8 cellular contexts compared by ENCODE assay signal in genomic region chr10:60942604-60943269, GRCh38. TPM values are rescaled to one million over a fixed set of nuclear protein-coding genes. Genes with fewer than 3 reads are reported as not detected.
A peak's percentile ranks its signal among the peaks of the same experiment; 100 is the strongest.
DNase-seq lines count a peak whose midpoint lies in the region; ATAC-seq and TF ChIP-seq lines count a peak whose summit lies in the region.

No MANE protein-coding gene starts in this region.

- DNase-seq in NCI-H1417 (lab: John Stamatoyannopoulos, UW): peak in 2 of 3 experiments; percentile 16 to 56
- no peak for DNase-seq in NCI-H1417 treated with DMSO at 0.1 percent for 48 hours (lab: John Stamatoyannopoulos, UW)
- peak; percentile 18 to 31 for DNase-seq in HAP-1 (ENCODE audit: low spot score in 2 of 2)
- peak; percentile 82 for DNase-seq in OCI-M1 (lab: John Stamatoyannopoulos, UW)
- DNase-seq in central memory CD8-positive, alpha-beta T cell (ENCODE audit: low spot score in 2 of 2): no peak
- DNase-seq in left lobe of liver (ENCODE audit: low spot score): peak; percentile 52
- DNase-seq in stimulated activated naive CD8-positive, alpha-beta T cell treated with anti-CD3 and anti-CD28 coated beads, Interleukin-15, amount 100 ng/mL, for 72 hours: peak; percentile 4 to 46
- no peak for DNase-seq in OCI-LY7 (ENCODE audit: low spot score)

- H3K4me1 ChIP-seq in HAP-1 (peaks cover 6% of the 10 kb centered on the region), OCI-LY7 (ENCODE audit: insufficient read depth, low read length, poor library complexity, severe bottlenecking) (no peaks in the 10 kb centered on the region)

- peaks cover 2% of the 10 kb centered on the region for H3K36me3 Mint-ChIP-seq in central memory CD8-positive, alpha-beta T cell (ENCODE audit: insufficient read depth)

- H3K79me2 ChIP-seq in OCI-LY7 (ENCODE audit: insufficient read depth, low read depth, low read length): no peaks in the 10 kb centered on the region

- H3K27ac ChIP-seq in OCI-LY7 (ENCODE audit: low read depth, low read length, poor library complexity, severe bottlenecking): no peak overlapping the region

- H3K36me3 ChIP-seq in HAP-1 (replicated peaks) (no peaks in the 10 kb centered on the region), OCI-LY7 (ENCODE audit: insufficient read depth, low read length) (no peaks in the 10 kb centered on the region)

- H3K4me2 ChIP-seq in OCI-LY7 (ENCODE audit: low read length): no peak overlapping the region

- peaks cover 88% of the 10 kb centered on the region for H3K27me3 Mint-ChIP-seq in central memory CD8-positive, alpha-beta T cell
- H3K27me3 Mint-ChIP-seq in stimulated activated naive CD8-positive, alpha-beta T cell treated with anti-CD3 and anti-CD28 coated beads, Interleukin-15, amount 100 ng/mL, for 72 hours: peaks cover 93% of the 10 kb centered on the region

- H3K9me3 ChIP-seq in HAP-1 (no peaks in the 10 kb centered on the region), OCI-LY7 (ENCODE audit: low read length) (no peaks in the 10 kb centered on the region)

- no peaks in the 10 kb centered on the region for H4K20me1 ChIP-seq in OCI-LY7 (ENCODE audit: insufficient read depth, low read length)

- no peak overlapping the region for H3K27ac Mint-ChIP-seq in central memory CD8-positive, alpha-beta T cell (ENCODE audit: low read depth)
- H3K27ac Mint-ChIP-seq in stimulated activated naive CD8-positive, alpha-beta T cell treated with anti-CD3 and anti-CD28 coated beads, Interleukin-15, amount 100 ng/mL, for 72 hours: no peak overlapping the region

- no peaks in the 10 kb centered on the region for H3K9me3 Mint-ChIP-seq in central memory CD8-positive, alpha-beta T cell
- no peaks in the 10 kb centered on the region for H3K9me3 Mint-ChIP-seq in stimulated activated naive CD8-positive, alpha-beta T cell treated with anti-CD3 and anti-CD28 coated beads, Interleukin-15, amount 100 ng/mL, for 72 hours

- in situ Hi-C loops in HAP-1 (cut with MboI; ENCODE audit: low sequenced_read_pairs): no loop called here

- intact Hi-C loops in OCI-LY7 (cut with micrococcal nuclease; ENCODE audit: unreplicated experiment): no loop called here

- H2AFZ ChIP-seq in OCI-LY7 (ENCODE audit: low read length): no peak overlapping the region

- H3K9me2 ChIP-seq in OCI-LY7 (ENCODE audit: insufficient read depth, low read length): no peaks in the 10 kb centered on the region

- no TSS peak for BruUV-seq in OCI-LY7 (replicated peaks; lab: Mats Ljungman, UMichigan)

- H3K4me3 ChIP-seq in HAP-1: peak overlapping the region; percentile 51
- no peak overlapping the region for H3K4me3 ChIP-seq in OCI-LY7 (ENCODE audit: low read depth, low read length, poor library complexity, severe bottlenecking)

- POLR2A ChIA-PET in OCI-LY7 (lab: Charles Lee): interaction anchor here (0.7 to 1.0 kb wide), 2 partner anchors 50 to 142 kb away, joined by 3 to 4 read pairs; no protein-coding TSS in a partner anchor

- ATAC-seq in central memory CD8-positive, alpha-beta T cell (replicated peaks; ENCODE audit: extremely low read depth, poor library complexity, severe bottlenecking): peak; percentile 20
- peak; percentile 40 for ATAC-seq in left lobe of liver
- peak; percentile 74 for ATAC-seq in stimulated activated naive CD8-positive, alpha-beta T cell treated with anti-CD3 and anti-CD28 coated beads, Interleukin-15, amount 100 ng/mL, for 72 hours

- no peaks in the 10 kb centered on the region for H3K27me3 ChIP-seq in HAP-1 (ENCODE audit: low read depth)

- CTCF ChIA-PET in OCI-LY7 (lab: Charles Lee; ENCODE audit: unreplicated experiment): interaction anchor here (0.6 kb wide), 1 partner anchor 128 kb away, joined by 6 read pairs; no protein-coding TSS in a partner anchor

- H3K4me3 Mint-ChIP-seq in central memory CD8-positive, alpha-beta T cell: peak overlapping the region; percentile 49
- peak overlapping the region; percentile 58 to 62 for H3K4me3 Mint-ChIP-seq in stimulated activated naive CD8-positive, alpha-beta T cell treated with anti-CD3 and anti-CD28 coated beads, Interleukin-15, amount 100 ng/mL, for 72 hours

- peaks cover 16% of the 10 kb centered on the region for H3K4me1 Mint-ChIP-seq in central memory CD8-positive, alpha-beta T cell
- peaks cover 19% of the 10 kb centered on the region for H3K4me1 Mint-ChIP-seq in stimulated activated naive CD8-positive, alpha-beta T cell treated with anti-CD3 and anti-CD28 coated beads, Interleukin-15, amount 100 ng/mL, for 72 hours

- no peak for TF ChIP-seq CTCF in OCI-LY7 (conservative IDR thresholded peaks at IDR 0.05; ENCODE audit: low read length)

RNA-seq across cellular contexts. Expression of gene RHOBTB1, which starts 1.2 kb away (rescaled TPM):
- 3.6 TPM for total RNA-seq in left lobe of liver
- not detected in 2 replicates for total RNA-seq in OCI-LY7 (2014; rRNA removed; shearing (Covaris generic))
- total RNA-seq in OCI-LY7 (2022): 0.07 TPM in 1 of 2 replicates, not detected in the other

Comparison
In these comparisons a context has a peak if more than half of its experiments do, and no peak if none do; other contexts are left out.
1. DNase-seq: peak in NCI-H1417 (2 of 3), HAP-1 (2 of 2), OCI-M1 (single experiment), left lobe of liver (single experiment) and stimulated activated naive CD8-positive, alpha-beta T cell treated with anti-CD3 and anti-CD28 coated beads, Interleukin-15, amount 100 ng/mL, for 72 hours (2 of 2); none in NCI-H1417 treated with DMSO at 0.1 percent for 48 hours (single experiment), central memory CD8-positive, alpha-beta T cell (0 of 2) and OCI-LY7 (single experiment).
2. ATAC-seq: peak in every context shown above with its lines; median percentile 74 in stimulated activated naive CD8-positive, alpha-beta T cell treated with anti-CD3 and anti-CD28 coated beads, Interleukin-15, amount 100 ng/mL, for 72 hours; 40 in left lobe of liver; 20 in central memory CD8-positive, alpha-beta T cell.